In the genomic region with DNA sequence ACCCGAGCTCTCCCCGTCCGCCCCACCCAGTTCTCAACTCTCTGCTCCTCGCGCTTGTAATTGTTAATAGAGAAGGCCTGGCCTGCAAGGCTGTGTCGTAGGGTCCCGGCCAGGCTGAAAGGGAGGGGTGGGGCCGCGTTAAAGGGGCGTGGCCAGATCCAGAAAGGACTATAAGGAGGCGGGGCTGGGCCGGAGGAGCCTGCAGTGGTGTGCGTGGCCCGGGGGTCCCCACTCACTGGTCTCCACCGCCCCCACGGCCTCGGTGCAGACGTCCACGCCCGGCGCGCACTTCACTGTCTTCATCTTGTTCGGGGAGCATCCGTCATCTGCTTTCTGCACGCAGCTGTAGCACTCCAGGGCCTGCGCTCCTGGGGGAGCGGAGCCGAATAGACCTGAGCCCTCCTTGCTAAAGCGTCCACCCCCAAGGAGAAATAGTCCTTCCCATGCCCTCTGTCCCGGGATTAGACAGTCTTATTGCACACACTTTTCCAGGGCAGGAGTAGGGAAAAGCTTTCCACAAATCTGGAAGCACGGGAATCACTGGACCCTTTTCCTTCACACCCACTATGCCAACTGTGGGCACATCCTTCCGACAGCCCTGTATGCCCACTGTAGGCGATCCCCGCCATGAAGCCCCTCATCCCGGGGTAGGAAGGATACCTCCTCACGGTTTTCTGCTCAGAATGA, we compare ENCODE assay signal across 9 cellular contexts. TPM values are rescaled to one million over a fixed set of nuclear protein-coding genes. Genes with fewer than 3 reads are reported as not detected.
A peak's percentile ranks its signal among the peaks of the same experiment; 100 is the strongest.
DNase-seq lines count a peak whose midpoint lies in the region; ATAC-seq and TF ChIP-seq lines count a peak whose summit lies in the region.
"Had no signal": no experiment of that assay in that cellular context is flagged by ENCODE, and none has a peak within 500 bp of the region (broad histone marks: within the 10 kb centered on the region; RNA-seq: fewer than 3 reads in every experiment).

No MANE protein-coding gene starts in this region.

- no peaks in the 10 kb centered on the region for H4K20me1 ChIP-seq in KMS-11 (ENCODE audit: insufficient read depth)

- TF ChIP-seq POLR2A in heart left ventricle (IDR thresholded peaks at IDR 0.05) = no peak

- no peaks in the 10 kb centered on the region for H3K27me3 ChIP-seq in CD4-positive, alpha-beta memory T cell (ENCODE audit: insufficient read depth, low read length)
- H3K27me3 ChIP-seq in KMS-11 (ENCODE audit: insufficient read depth, low read depth) (peaks cover 2% of the 10 kb centered on the region; the same call in 1 of the 2 replicates), heart left ventricle (peaks cover 0 to 6% (median 0%) of the 10 kb centered on the region in 9 donors), rectal smooth muscle tissue (ENCODE audit: control insufficient read depth, insufficient read depth, low read length) (no peaks in the 10 kb centered on the region)

- WGBS in heart left ventricle, 4 donors = 9 to 15% (median 11%) methylated on average over 30 to 36 of the region's 36 CpGs

- peak overlapping the region; percentile 1; the same call in 1 of the 2 replicates for H3K9ac ChIP-seq in KMS-11
- peak overlapping the region; percentile 64 for H3K9ac ChIP-seq in rectal smooth muscle tissue (ENCODE audit: low read length)

- CTCF ChIA-PET in CD4-positive, alpha-beta memory T cell (lab: Charles Lee; ENCODE audit: partially characterized antibody) = interaction anchor here (0.7 to 4.0 kb wide), 12 partner anchors 10 to 132 kb away, joined by 3 to 34 read pairs (median 6); a partner anchor contains a TSS
- CTCF ChIA-PET in activated naive CD4-positive, alpha-beta T cell treated with anti-CD3 and anti-CD28 coated beads for 36 hours (lab: Charles Lee) = interaction anchor here (0.6 to 3.8 kb wide), 6 partner anchors 15 to 130 kb away, joined by 3 to 37 read pairs (median 4); no protein-coding TSS in a partner anchor

- peak overlapping the region; percentile 95 to 100 (median 99) for H3K27ac Mint-ChIP-seq in CD4-positive, alpha-beta memory T cell
- H3K27ac Mint-ChIP-seq in activated naive CD4-positive, alpha-beta T cell treated with anti-CD3 and anti-CD28 coated beads for 36 hours = peak overlapping the region; percentile 86

- peak overlapping the region; percentile 79 to 98 for H3K4me3 ChIP-seq in CD4-positive, alpha-beta memory T cell (ENCODE audit: low read length in 2 of 2)
- H3K4me3 ChIP-seq in KMS-11 (IDR thresholded peaks at IDR 0.05; ENCODE audit: insufficient read depth, low read depth, low read length) = no peak overlapping the region
- peak overlapping the region; percentile 34 to 83 (median 68) for H3K4me3 ChIP-seq in heart left ventricle
- peak overlapping the region; percentile 91 for H3K4me3 ChIP-seq in rectal smooth muscle tissue (ENCODE audit: low read length)

- peaks cover 41% of the 10 kb centered on the region for H3K4me1 ChIP-seq in CD4-positive, alpha-beta memory T cell (ENCODE audit: insufficient read depth, low read length)
- H3K4me1 ChIP-seq in KMS-11 (ENCODE audit: low read depth, poor library complexity, severe bottlenecking) = peaks cover 8% of the 10 kb centered on the region
- peaks cover 0 to 21% (median 9%) of the 10 kb centered on the region in 12 donors for H3K4me1 ChIP-seq in heart left ventricle
- peaks cover 5% of the 10 kb centered on the region for H3K4me1 ChIP-seq in rectal smooth muscle tissue (ENCODE audit: control insufficient read depth, insufficient read depth, low read length)

- peaks cover 0 to 2% of the 10 kb centered on the region in 2 donors for H3K36me3 Mint-ChIP-seq in CD4-positive, alpha-beta memory T cell
- H3K36me3 Mint-ChIP-seq in activated naive CD4-positive, alpha-beta T cell treated with anti-CD3 and anti-CD28 coated beads for 36 hours (ENCODE audit: low read depth) = no peaks in the 10 kb centered on the region

- no peaks in the 10 kb centered on the region for H3K9me3 ChIP-seq in CD4-positive, alpha-beta memory T cell (ENCODE audit: control insufficient read depth in 1 of 2, low read length in 2 of 2)
- no peaks in the 10 kb centered on the region for H3K9me3 ChIP-seq in heart left ventricle

- no peaks in the 10 kb centered on the region for H3K27me3 Mint-ChIP-seq in CD4-positive, alpha-beta memory T cell
- H3K27me3 Mint-ChIP-seq in activated naive CD4-positive, alpha-beta T cell treated with anti-CD3 and anti-CD28 coated beads for 36 hours (ENCODE audit: low read depth) = no peaks in the 10 kb centered on the region

- peaks cover 32 to 71% (median 50%) of the 10 kb centered on the region in 4 donors for H3K4me1 Mint-ChIP-seq in CD4-positive, alpha-beta memory T cell
- peaks cover 44% of the 10 kb centered on the region for H3K4me1 Mint-ChIP-seq in activated naive CD4-positive, alpha-beta T cell treated with anti-CD3 and anti-CD28 coated beads for 36 hours (ENCODE audit: low read depth)

- POLR2A ChIA-PET in CD4-positive, alpha-beta memory T cell (lab: Charles Lee; ENCODE audit: partially characterized antibody) = interaction anchor here (0.8 to 4.9 kb wide), 26 partner anchors 11 to 204 kb away, joined by 3 to 107 read pairs (median 5); a partner anchor contains a TSS

- H3K27ac ChIP-seq in CD4-positive, alpha-beta memory T cell (ENCODE audit: low read depth, low read length) = peak overlapping the region; percentile 80
- H3K27ac ChIP-seq in KMS-11 (peak overlapping the region; percentile 3; the same call in 1 of the 2 replicates), heart left ventricle (peak overlapping the region in 11 of 12 donors; percentile 71 to 92 (median 80)), rectal smooth muscle tissue (ENCODE audit: low read depth, low read length) (peak overlapping the region; percentile 94)

- H2AFZ ChIP-seq in KMS-11 (ENCODE audit: low read depth) = peak overlapping the region; percentile 93

- peak overlapping the region; percentile 90 to 98 (median 94) for H3K4me3 Mint-ChIP-seq in CD4-positive, alpha-beta memory T cell
- peak overlapping the region; percentile 94 for H3K4me3 Mint-ChIP-seq in activated naive CD4-positive, alpha-beta T cell treated with anti-CD3 and anti-CD28 coated beads for 36 hours

- DNase-seq in CD4-positive, alpha-beta memory T cell = no peak
- DNase-seq in activated naive CD4-positive, alpha-beta T cell treated with anti-CD3 and anti-CD28 coated beads for 36 hours = no peak
- DNase-seq in heart left ventricle (peak in 4 of 5 donors; percentile 77 to 85 (median 84)), RKO (ENCODE audit: low spot score) (no peak), cerebellar cortex (ENCODE audit: low spot score) (no peak)

- H3K9me3 Mint-ChIP-seq in CD4-positive, alpha-beta memory T cell = no peaks in the 10 kb centered on the region
- H3K9me3 Mint-ChIP-seq in activated naive CD4-positive, alpha-beta T cell treated with anti-CD3 and anti-CD28 coated beads for 36 hours = no peaks in the 10 kb centered on the region

- H3K4me2 ChIP-seq in KMS-11 = peak overlapping the region; percentile 76

- intact Hi-C loops in CD4-positive, alpha-beta memory T cell (cut with micrococcal nuclease) = loop anchor here (5.0 kb wide), 1 partner anchor 133 kb away; a partner anchor contains a TSS
- intact Hi-C loops in activated naive CD4-positive, alpha-beta T cell treated with anti-CD3 and anti-CD28 coated beads for 36 hours (cut with micrococcal nuclease) = loop anchor here (1.0 to 10.0 kb wide), 2 partner anchors 204 to 321 kb away; a partner anchor contains a TSS
- intact Hi-C loops in heart left ventricle (cut with DNase I) = loop anchor here in 7 of 10 donors (5.0 kb wide), 2 partner anchors 38 to 58 kb away; a partner anchor contains a TSS

- H3K36me3 ChIP-seq in CD4-positive, alpha-beta memory T cell (ENCODE audit: insufficient read depth, low read length) = no peaks in the 10 kb centered on the region
- no peaks in the 10 kb centered on the region for H3K36me3 ChIP-seq in KMS-11 (ENCODE audit: insufficient read depth)
- no peaks in the 10 kb centered on the region for H3K36me3 ChIP-seq in heart left ventricle
- no peaks in the 10 kb centered on the region for H3K36me3 ChIP-seq in rectal smooth muscle tissue (ENCODE audit: control insufficient read depth, insufficient read depth, low read length)

- H3K79me2 ChIP-seq in KMS-11 (ENCODE audit: insufficient read depth, low read depth) = no peaks in the 10 kb centered on the region

- ATAC-seq in GM21423 (IDR thresholded peaks at IDR 0.05; ENCODE audit: unreplicated experiment) = peak; percentile 44
- peak; percentile 72 to 76 (median 74) for ATAC-seq in heart left ventricle

- TF ChIP-seq CTCF in KMS-11 (conservative IDR thresholded peaks at IDR 0.05; ENCODE audit: low read depth, low read length) = no peak
- no peak for TF ChIP-seq CTCF in heart left ventricle (IDR thresholded peaks at IDR 0.05)

RNA-seq across cellular contexts. Expression of a gene that starts 1.2 kb away (rescaled TPM):
- total RNA-seq in CD4-positive, alpha-beta memory T cell = 1 to 10 TPM; 3.3 to 3.7 TPM
- 1 to 10 TPM; 4.4 to 5.9 TPM for polyA plus RNA-seq in CD4-positive, alpha-beta memory T cell
- total RNA-seq in activated naive CD4-positive, alpha-beta T cell treated with anti-CD3 and anti-CD28 coated beads for 36 hours = 1 to 10 TPM; 1.5 to 1.6 TPM
- total RNA-seq in heart left ventricle = under 1 TPM in 5 of 9 donors, not detected in 4; 0.21 to 0.77 (median 0.37) TPM
- under 1 TPM; 0.08 to 0.46 TPM for polyA plus RNA-seq in heart left ventricle

RNA-seq across cellular contexts. Expression of a gene that starts 40.3 kb away (rescaled TPM):
- 10 to 100 TPM; 36.9 to 47.3 TPM for total RNA-seq in CD4-positive, alpha-beta memory T cell
- polyA plus RNA-seq in CD4-positive, alpha-beta memory T cell = 1 to 10 TPM; 1.3 to 5.5 TPM
- 10 to 100 TPM; 12.9 to 14.9 TPM for total RNA-seq in activated naive CD4-positive, alpha-beta T cell treated with anti-CD3 and anti-CD28 coated beads for 36 hours
- total RNA-seq in heart left ventricle = 10 to 100 TPM in 1 of 9 donors, 1 to 10 TPM in 8; 2.4 to 11.6 (median 6.4) TPM
- 1 to 10 TPM; 4.3 to 5.7 TPM for polyA plus RNA-seq in heart left ventricle

RNA-seq across cellular contexts. Expression of a gene that starts 49.5 kb away (rescaled TPM):
- total RNA-seq in CD4-positive, alpha-beta memory T cell = not detected
- not detected for polyA plus RNA-seq in CD4-positive, alpha-beta memory T cell
- total RNA-seq in activated naive CD4-positive, alpha-beta T cell treated with anti-CD3 and anti-CD28 coated beads for 36 hours = not detected
- not detected for total RNA-seq in heart left ventricle
- polyA plus RNA-seq in heart left ventricle = not detected
- total RNA-seq: subcutaneous adipose tissue had no signal

Comparison
In these comparisons a context has a peak if more than half of its experiments do, and no peak if none do; other contexts are left out.
1. DNase-seq: peak in heart left ventricle (4 of 5); none in CD4-positive, alpha-beta memory T cell (0 of 5), activated naive CD4-positive, alpha-beta T cell treated with anti-CD3 and anti-CD28 coated beads for 36 hours (single experiment), RKO (single experiment) and cerebellar cortex (single experiment).
2. H3K27ac ChIP-seq: peak in every context shown above with its lines; median percentile 94 in rectal smooth muscle tissue; 80 in CD4-positive, alpha-beta memory T cell; 80 in heart left ventricle; 3 in KMS-11.